In genomic region chr1:174976436-174977107, GRCh38 we compare ENCODE assay signal across 1 cellular context.
TF ChIP-seq lines count a peak whose summit lies in the region.

No MANE protein-coding gene starts in this region.

TF ChIP-seq in K562, 482 proteins besides CTCF, POLR2A, EP300 and RAD21 (continued from another document):
- TF ChIP-seq ZNF395 (CRISPR knock-in tag; IDR thresholded peaks at IDR 0.05), result 0 out of 2 replicates have a peak, but pooled peaks have one; percentile 32
- no peak for TF ChIP-seq RAD51 (IDR thresholded peaks at IDR 0.05; ENCODE audit: borderline replicate concordance, low read depth)
- peak; percentile 86 for TF ChIP-seq JUND (IDR thresholded peaks at IDR 0.05; ENCODE audit: borderline replicate concordance, low read depth, low read length)
- peak; percentile 75; the same call in 1 of the 3 replicates for TF ChIP-seq JUND (tag; IDR thresholded peaks at IDR 0.05; ENCODE audit: borderline replicate concordance, low read depth, low read length)
- no peak for TF ChIP-seq ZNF57 (CRISPR knock-in tag; IDR thresholded peaks at IDR 0.05)
- TF ChIP-seq ZC3H11A (IDR thresholded peaks at IDR 0.05; ENCODE audit: low read depth, low read length), result no peak
- TF ChIP-seq GABPB2 (CRISPR knock-in tag; conservative IDR thresholded peaks at IDR 0.05), result no peak
- TF ChIP-seq ZNF79 (CRISPR knock-in tag; IDR thresholded peaks at IDR 0.05; ENCODE audit: low read depth), result no peak
- TF ChIP-seq SMARCE1 (IDR thresholded peaks at IDR 0.05), result peak; percentile 68; the same call in 1 of the 2 replicates
- TF ChIP-seq ZMIZ1 (IDR thresholded peaks at IDR 0.05; ENCODE audit: low read depth in 2 of 2, low read length in 2 of 2), result no peak
- TF ChIP-seq CHD4 (IDR thresholded peaks at IDR 0.05; ENCODE audit: insufficient read depth, insufficient replicate concordance, low read depth, low read length, poor library complexity, severe bottlenecking), result no peak
- TF ChIP-seq MAZ (CRISPR knock-in tag; conservative IDR thresholded peaks at IDR 0.05 in 1 of 2, IDR thresholded peaks at IDR 0.05 in 1 of 2), result no peak
- TF ChIP-seq RCOR1 (IDR thresholded peaks at IDR 0.05; ENCODE audit: borderline replicate concordance in 1 of 2, low read depth in 2 of 2, low read length in 2 of 2), result peak in 1 of 2 experiments; percentile 36; a peak in 1 of 4 replicates
- TF ChIP-seq MAFK (IDR thresholded peaks at IDR 0.05; ENCODE audit: low read length), result peak; percentile 19; the same call in 1 of the 2 replicates
- TF ChIP-seq TCF3 (CRISPR knock-in tag; IDR thresholded peaks at IDR 0.05), result peak; percentile 31; the same call in 1 of the 2 replicates
- peak; percentile 62 for TF ChIP-seq JUN (IDR thresholded peaks at IDR 0.05; ENCODE audit: borderline replicate concordance, low read depth, low read length)
- no peak for TF ChIP-seq JUN (CRISPR knock-in tag; IDR thresholded peaks at IDR 0.05; ENCODE audit: borderline replicate concordance)
- TF ChIP-seq KDM1A (IDR thresholded peaks at IDR 0.05), result no peak
- TF ChIP-seq POLR2B (IDR thresholded peaks at IDR 0.05; ENCODE audit: low read depth, partially characterized antibody), result no peak
- no peak for TF ChIP-seq ZNF124 (CRISPR knock-in tag; IDR thresholded peaks at IDR 0.05)
- no peak for TF ChIP-seq CEBPG (CRISPR knock-in tag; IDR thresholded peaks at IDR 0.05)
- TF ChIP-seq CEBPG (tag; conservative IDR thresholded peaks at IDR 0.05 in 1 of 2, IDR thresholded peaks at IDR 0.05 in 1 of 2), result peak in 1 of 2 experiments; percentile 44; a peak in 1 of 4 replicates
- TF ChIP-seq ARHGAP35 (IDR thresholded peaks at IDR 0.05; ENCODE audit: partially characterized antibody), result no peak
- TF ChIP-seq POLR2H (tag; IDR thresholded peaks at IDR 0.05; ENCODE audit: low read depth), result no peak
- peak; percentile 68; the same call in 1 of the 2 replicates for TF ChIP-seq SMARCA4 (IDR thresholded peaks at IDR 0.05)
- TF ChIP-seq DLX4 (CRISPR knock-in tag; IDR thresholded peaks at IDR 0.05), result no peak
- TF ChIP-seq ATF1 (CRISPR knock-in tag; IDR thresholded peaks at IDR 0.05), result no peak
- TF ChIP-seq ATF1 (tag; IDR thresholded peaks at IDR 0.05), result no peak
- no peak for TF ChIP-seq SAFB2 (IDR thresholded peaks at IDR 0.05; ENCODE audit: borderline replicate concordance, low read depth, low read length, severe bottlenecking)
- TF ChIP-seq CEBPZ (IDR thresholded peaks at IDR 0.05; ENCODE audit: borderline replicate concordance, low read depth, low read length), result no peak
- 0 out of 2 replicates have a peak, but pooled peaks have one; percentile 8 for TF ChIP-seq L3MBTL2 (IDR thresholded peaks at IDR 0.05)
- TF ChIP-seq ZBTB7A (IDR thresholded peaks at IDR 0.05; ENCODE audit: borderline replicate concordance, control insufficient read depth, low read depth, low read length), result no peak
- TF ChIP-seq NCOA4 (IDR thresholded peaks at IDR 0.05; ENCODE audit: partially characterized antibody), result no peak
- TF ChIP-seq ZFP1 (CRISPR knock-in tag; IDR thresholded peaks at IDR 0.05), result no peak
- TF ChIP-seq SRSF3 (IDR thresholded peaks at IDR 0.05; ENCODE audit: insufficient read depth, low read length), result no peak
- peak; percentile 18; the same call in 1 of the 2 replicates for TF ChIP-seq ZNF592 (IDR thresholded peaks at IDR 0.05)
- peak; percentile 62 for TF ChIP-seq DPF2 (IDR thresholded peaks at IDR 0.05)
- peak; percentile 65 for TF ChIP-seq ARID1B (IDR thresholded peaks at IDR 0.05)
- no peak for TF ChIP-seq ZNF696 (CRISPR knock-in tag; conservative IDR thresholded peaks at IDR 0.05)
- TF ChIP-seq MNT (conservative IDR thresholded peaks at IDR 0.05), result 0 out of 4 replicates have a peak, but pooled peaks of 1 of the 2 experiments have one; percentile 11
- TF ChIP-seq LCOR (CRISPR knock-in tag; IDR thresholded peaks at IDR 0.05), result no peak
- peak; percentile 93 for TF ChIP-seq FOSL1 (tag; conservative IDR thresholded peaks at IDR 0.05)
- TF ChIP-seq MAFG (tag; conservative IDR thresholded peaks at IDR 0.05), result 0 out of 2 replicates have a peak, but pooled peaks have one; percentile 24
TF ChIP-seq in K562: peak in this region for 19.
